Comparison of ENCODE assay signal across 12 cellular contexts in the genomic region with DNA sequence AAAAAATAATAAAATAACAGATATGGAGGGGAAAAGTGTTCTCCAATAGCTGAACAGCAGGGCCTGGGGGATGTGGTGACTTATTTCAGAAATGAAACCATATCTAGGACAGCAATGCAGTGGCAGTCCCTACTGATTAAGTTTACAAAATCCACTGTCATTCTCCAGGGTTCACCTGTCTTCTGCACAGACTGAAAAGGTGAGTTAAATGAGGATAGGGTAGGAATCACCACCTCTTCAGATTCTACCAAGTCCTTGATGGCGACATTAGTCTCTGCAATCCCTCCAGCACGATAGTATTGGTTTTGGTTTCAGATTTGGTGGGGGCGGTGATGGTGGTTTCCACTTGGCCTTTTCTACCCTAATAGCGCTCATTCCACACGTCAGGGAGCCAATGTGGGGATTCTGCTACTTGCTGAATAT. TPM values are rescaled to one million over a fixed set of nuclear protein-coding genes. Genes with fewer than 3 reads are reported as not detected.
DNase-seq lines count a peak whose midpoint lies in the region; ATAC-seq, FAIRE-seq and TF ChIP-seq lines count a peak whose summit lies in the region.
"Had no signal": no experiment of that assay in that cellular context is flagged by ENCODE, and none has a peak within 500 bp of the region (broad histone marks: within the 10 kb centered on the region; RNA-seq: fewer than 3 reads in every experiment).

No MANE protein-coding gene starts in this region.

- no peaks in the 10 kb centered on the region for H3K9me3 ChIP-seq in GM23248 (ENCODE audit: low read depth)

- intact Hi-C loops in activated CD8-positive, alpha-beta T cell treated with anti-CD3 and anti-CD28 coated beads for 36 hours (cut with micrococcal nuclease), result no loop called here

- H3K27ac Mint-ChIP-seq in activated CD8-positive, alpha-beta T cell treated with anti-CD3 and anti-CD28 coated beads for 36 hours, result peak overlapping the region; percentile 20
- H3K27ac Mint-ChIP-seq: activated T-helper 2 cell treated with anti-CD3 and anti-CD28 coated beads, Interferon-gamma antibody, Interleukin-2, Interleukin-4, amounts not matched to agents 10 μg/mL and 5 μg/mL and 100 μg/mL, durations not matched to agents 14 hours and 24 hours and 36 hours had no signal

- H3K9me3 Mint-ChIP-seq in activated CD8-positive, alpha-beta T cell treated with anti-CD3 and anti-CD28 coated beads for 36 hours, result peaks cover 2% of the 10 kb centered on the region
- H3K9me3 Mint-ChIP-seq: activated T-helper 2 cell treated with anti-CD3 and anti-CD28 coated beads, Interferon-gamma antibody, Interleukin-2, Interleukin-4, amounts not matched to agents 10 μg/mL and 5 μg/mL and 100 μg/mL, durations not matched to agents 14 hours and 24 hours and 36 hours had no signal

- H3K4me1 ChIP-seq in GM23248 (ENCODE audit: insufficient read depth), result no peaks in the 10 kb centered on the region

- H3K4me3 ChIP-seq in GM23248, result no peak overlapping the region
- H3K4me3 ChIP-seq: lung had no signal

- peaks cover 2% of the 10 kb centered on the region for H3K27me3 Mint-ChIP-seq in activated CD8-positive, alpha-beta T cell treated with anti-CD3 and anti-CD28 coated beads for 36 hours

- no peaks in the 10 kb centered on the region for H3F3A ChIP-seq in GM23248 (ENCODE audit: insufficient read depth)

- no peaks in the 10 kb centered on the region for H4K20me1 ChIP-seq in GM23248 (ENCODE audit: insufficient read depth)

- 75 to 82% methylated on average over 5 of the region's 5 CpGs for WGBS in GM23248 (ENCODE audit: low coverage in 1 of 2, low lambda C conversion rate in 2 of 2, missing lambda C conversion rate in 2 of 2), 2 experiments

- ATAC-seq in GM19372 (IDR thresholded peaks at IDR 0.05; ENCODE audit: low read depth, unreplicated experiment), result peak; percentile 96
- ATAC-seq in HG03025 (IDR thresholded peaks at IDR 0.05; ENCODE audit: low FRiP score, unreplicated experiment), result peak; percentile 90
- ATAC-seq in activated CD8-positive, alpha-beta T cell treated with anti-CD3 and anti-CD28 coated beads for 36 hours, result peak; percentile 89

- no peaks in the 10 kb centered on the region for H3K36me3 ChIP-seq in GM23248 (ENCODE audit: low read depth)

- H3K4me1 Mint-ChIP-seq in activated CD8-positive, alpha-beta T cell treated with anti-CD3 and anti-CD28 coated beads for 36 hours (ENCODE audit: low read depth), result peaks cover 16% of the 10 kb centered on the region

- H3K9me2 ChIP-seq in GM23248 (ENCODE audit: insufficient read depth), result no peaks in the 10 kb centered on the region

- H3K27me3 ChIP-seq in GM23248 (replicated peaks; ENCODE audit: insufficient read depth), result no peaks in the 10 kb centered on the region

- H3K4me3 Mint-ChIP-seq in activated CD8-positive, alpha-beta T cell treated with anti-CD3 and anti-CD28 coated beads for 36 hours, result no peak overlapping the region

- TF ChIP-seq POLR2A in GM12892 (IDR thresholded peaks at IDR 0.05; ENCODE audit: low read depth, low read length), result no peak

- FAIRE-seq in GM12892 (lab: Jason Lieb, UNC), result peak; percentile 90

- in situ Hi-C loops in GM23248 (cut with MboI), result no loop called here

- no peak overlapping the region for H3K9ac ChIP-seq in GM23248

- H2AFZ ChIP-seq in GM23248, result no peak overlapping the region

- no peaks in the 10 kb centered on the region for H3K36me3 Mint-ChIP-seq in activated CD8-positive, alpha-beta T cell treated with anti-CD3 and anti-CD28 coated beads for 36 hours (ENCODE audit: low read depth)

- H3K4me2 ChIP-seq in GM23248 (ENCODE audit: unreplicated experiment), result no peak overlapping the region

- H3K27ac ChIP-seq in GM23248, result no peak overlapping the region

- POLR2A ChIA-PET in activated CD8-positive, alpha-beta T cell treated with anti-CD3 and anti-CD28 coated beads for 36 hours (lab: Charles Lee), result interaction anchor here (2.1 kb wide), 1 partner anchor 31 kb away, joined by 6 read pairs; no protein-coding TSS in a partner anchor

- DNase-seq in GM12892 (ENCODE audit: insufficient read length), result peak; percentile 23
- peak; percentile 78 for DNase-seq in activated CD8-positive, alpha-beta T cell treated with anti-CD3 and anti-CD28 coated beads for 36 hours
- no peak for DNase-seq in NCI-H146 (lab: John Stamatoyannopoulos, UW)
- DNase-seq in mucosa of gallbladder (ENCODE audit: low spot score), result no peak
- no peak for DNase-seq in GM23248
- DNase-seq in NCI-H774 (lab: John Stamatoyannopoulos, UW), result no peak
- DNase-seq: erythroblast, IMR-90 had no signal

- no peaks in the 10 kb centered on the region for H3K79me2 ChIP-seq in GM23248 (ENCODE audit: insufficient read depth)

- TF ChIP-seq CTCF in activated CD8-positive, alpha-beta T cell treated with anti-CD3 and anti-CD28 coated beads for 36 hours (IDR thresholded peaks at IDR 0.05), result no peak

- CTCF ChIA-PET in activated CD8-positive, alpha-beta T cell treated with anti-CD3 and anti-CD28 coated beads for 36 hours (lab: Charles Lee), result no interaction called here

RNA-seq across cellular contexts. Expression of a gene that starts 32.3 kb away (rescaled TPM):
- polyA plus RNA-seq in GM12892 (2012; ENCODE audit: missing spikeins), result 6,323 TPM
- 1,000 to 10,000 TPM; 3,203 to 3,498 TPM for total RNA-seq in activated CD8-positive, alpha-beta T cell treated with anti-CD3 and anti-CD28 coated beads for 36 hours
- 666 TPM for total RNA-seq in mucosa of gallbladder
- 683 and 757 TPM in 2 replicates for total RNA-seq in GM23248 (2014; rRNA removed; shearing (Covaris generic))
- 566 and 584 TPM in 2 replicates for polyA plus RNA-seq in GM23248 (2016; fragmentation: Nextera tagmentation; extraction: Ambion mirVana)

RNA-seq across cellular contexts. Expression of a gene that starts 46.3 kb away (rescaled TPM):
- not detected for polyA plus RNA-seq in GM12892 (2012; ENCODE audit: missing spikeins)
- total RNA-seq in activated CD8-positive, alpha-beta T cell treated with anti-CD3 and anti-CD28 coated beads for 36 hours, result not detected
- not detected for total RNA-seq in mucosa of gallbladder
- not detected in 2 replicates for total RNA-seq in GM23248 (2014; rRNA removed; shearing (Covaris generic))
- polyA plus RNA-seq in GM23248 (2016; fragmentation: Nextera tagmentation; extraction: Ambion mirVana), result not detected in 2 replicates
- total RNA-seq: activated T-helper 2 cell treated with anti-CD3 and anti-CD28 coated beads, Interferon-gamma antibody, Interleukin-2, Interleukin-4, amounts not matched to agents 10 μg/mL and 5 μg/mL and 100 μg/mL, durations not matched to agents 14 hours and 24 hours and 36 hours; IMR-90; lung had no signal
- polyA plus RNA-seq: IMR-90, lung had no signal

Comparison
In these comparisons a context has a peak if more than half of its experiments do, and no peak if none do; other contexts are left out.
1. DNase-seq: peak in GM12892 (single experiment) and activated CD8-positive, alpha-beta T cell treated with anti-CD3 and anti-CD28 coated beads for 36 hours (single experiment); none in NCI-H146 (single experiment), mucosa of gallbladder (single experiment), GM23248 (single experiment) and NCI-H774 (single experiment).
2. Peak in every context shown above with its lines, with median percentiles within 50 percentile points of each other: ATAC-seq.